ENCODE assay signal across 13 cellular contexts in the genomic region with DNA sequence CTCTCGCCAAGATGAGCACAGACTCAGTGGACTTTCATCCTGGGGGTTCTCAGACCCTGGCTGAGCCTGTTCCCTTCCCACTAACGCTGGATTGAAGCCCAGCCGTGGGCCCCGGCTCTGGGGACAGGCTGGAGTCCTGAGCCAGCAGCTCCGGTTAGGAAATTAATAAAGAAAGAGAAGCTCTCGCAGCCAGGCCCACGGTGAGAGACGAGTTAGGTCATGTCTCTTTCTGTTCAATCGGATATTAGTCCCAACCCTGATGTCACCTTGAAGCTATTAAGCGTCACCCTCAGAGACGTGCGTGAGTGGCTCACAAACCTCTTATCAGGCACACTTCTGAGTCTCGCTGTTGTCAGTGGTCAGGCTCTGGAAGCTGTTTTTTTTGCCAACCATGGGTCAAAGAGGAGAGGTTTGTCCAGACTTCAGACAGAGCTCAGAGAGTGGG. TPM values are rescaled to one million over a fixed set of nuclear protein-coding genes. Genes with fewer than 3 reads are reported as not detected.
DNase-seq lines count a peak whose midpoint lies in the region; ATAC-seq and TF ChIP-seq lines count a peak whose summit lies in the region.
"Had no signal": no experiment of that assay in that cellular context is flagged by ENCODE, and none has a peak within 500 bp of the region (broad histone marks: within the 10 kb centered on the region; RNA-seq: fewer than 3 reads in every experiment).

No MANE protein-coding gene starts in this region.

- ATAC-seq in esophagus mucosa: peak; percentile 71
- no peak for ATAC-seq in GM19351 (IDR thresholded peaks at IDR 0.05; ENCODE audit: unreplicated experiment)
- ATAC-seq: effector memory CD8-positive, alpha-beta T cell had no signal

- H3K27ac ChIP-seq in VCaP (peak overlapping the region; percentile 77), sigmoid colon (peak overlapping the region in 3 of 4 donors; percentile 20 to 50 (median 43))

- TF ChIP-seq EP300 in sigmoid colon (IDR thresholded peaks at IDR 0.05): no peak

- DNase-seq in islet precursor cell (peak; percentile 69), sigmoid colon (no peak), MV-4-11 (lab: John Stamatoyannopoulos, UW) (no peak), NCI-H2107 treated with DMSO at 0.1 percent for 48 hours (lab: John Stamatoyannopoulos, UW; ENCODE audit: unreplicated experiment) (no peak), NCI-H2029 (lab: John Stamatoyannopoulos, UW) (no peak)
- DNase-seq: activated gamma-delta T cell treated with Interleukin-2 at 50 U/mL for 16 hours; effector memory CD8-positive, alpha-beta T cell; GDM1 had no signal

- H3K36me3 ChIP-seq in sigmoid colon: no peaks in the 10 kb centered on the region

- no peak for TF ChIP-seq POLR2A in sigmoid colon (IDR thresholded peaks at IDR 0.05)

- intact Hi-C loops in sigmoid colon (cut with DNase I): no loop called here

- TF ChIP-seq CTCF in VCaP (conservative IDR thresholded peaks at IDR 0.05): no peak
- TF ChIP-seq CTCF in sigmoid colon (IDR thresholded peaks at IDR 0.05): no peak

- no peak overlapping the region for H3K4me3 ChIP-seq in sigmoid colon

- H3K27me3 ChIP-seq in sigmoid colon: no peaks in the 10 kb centered on the region

- no peaks in the 10 kb centered on the region for H3K9me3 ChIP-seq in sigmoid colon

- 78 to 80% methylated on average over 13 of the region's 13 CpGs for WGBS in sigmoid colon, 2 donors

- peaks cover 0 to 11% (median 0%) of the 10 kb centered on the region in 4 donors for H3K4me1 ChIP-seq in sigmoid colon

RNA-seq across cellular contexts. Expression of a gene that starts 27.0 kb away (rescaled TPM):
- total RNA-seq in esophagus mucosa (1.2 TPM), sigmoid colon (1 to 10 TPM; 2.5 to 5.3 (median 2.9) TPM)
- polyA plus RNA-seq in sigmoid colon: 1 to 10 TPM in 1 of 3 donors, under 1 TPM in 2; 0.23 to 3.4 (median 0.60) TPM
- total RNA-seq: HT1080, SK-MEL-5 had no signal
